Comparison of ENCODE assay signal across 29 cellular contexts in genomic region chr1:102687383-102687782, GRCh38.
"Had no signal": no experiment of that assay in that cellular context is flagged by ENCODE, and none has a peak within 500 bp of the region (broad histone marks: within the 10 kb centered on the region; RNA-seq: fewer than 3 reads in every experiment).

No MANE protein-coding gene starts in this region.

- H3K27ac ChIP-seq: ascending aorta, breast epithelium, coronary artery, dorsolateral prefrontal cortex, esophagus muscularis mucosa, foreskin keratinocyte, gastrocnemius medialis, VCaP had no signal

- H3K9me3 Mint-ChIP-seq: activated naive CD4-positive, alpha-beta T cell treated with anti-CD3 and anti-CD28 coated beads, Interleukin-2, amount 10 ng/mL, durations not matched to agents 7 days and 5 days; activated T-cell treated with anti-CD3 and anti-CD28 coated beads, Interleukin-2, amount 50 U/mL, for 24 hours had no signal

- ATAC-seq: activated naive CD4-positive, alpha-beta T cell treated with anti-CD3 and anti-CD28 coated beads, Interleukin-2, amount 50 U/mL, for 72 hours; activated T-cell treated with anti-CD3 and anti-CD28 coated beads, Interleukin-2, amount 50 U/mL, for 72 hours; foreskin keratinocyte; gastrocnemius medialis; WTC11 had no signal

- H3K4me3 ChIP-seq: ascending aorta, breast epithelium, coronary artery, dorsolateral prefrontal cortex, esophagus muscularis mucosa, gastrocnemius medialis had no signal

- H3K4me1 ChIP-seq: ascending aorta, breast epithelium, esophagus muscularis mucosa, foreskin keratinocyte, gastrocnemius medialis had no signal

- H3K27me3 ChIP-seq: ascending aorta, breast epithelium, dorsolateral prefrontal cortex, esophagus muscularis mucosa, foreskin keratinocyte, gastrocnemius medialis had no signal

- H3K9me3 ChIP-seq: ascending aorta, breast epithelium, esophagus muscularis mucosa, gastrocnemius medialis had no signal

- H3K27me3 Mint-ChIP-seq: activated CD4-positive, alpha-beta memory T cell treated with anti-CD3 and anti-CD28 coated beads, Interleukin-2, amount 10 ng/mL, durations not matched to agents 7 days and 5 days; activated CD4-positive, alpha-beta T cell treated with anti-CD3 and anti-CD28 coated beads, Interleukin-2, amount 10 ng/mL, durations not matched to agents 7 days and 5 days; activated naive CD4-positive, alpha-beta T cell treated with anti-CD3 and anti-CD28 coated beads, Interleukin-2, amount 10 ng/mL, durations not matched to agents 7 days and 5 days; activated naive CD8-positive, alpha-beta T cell treated with anti-CD3 and anti-CD28 coated beads, Interleukin-2, amount 10 ng/mL, durations not matched to agents 7 days and 5 days; activated T-cell treated with anti-CD3 and anti-CD28 coated beads, Interleukin-2, amount 50 U/mL, for 24 hours; central memory CD8-positive, alpha-beta T cell; dendritic cell treated with granulocyte-macrophage colony-stimulating factor and Interleukin-4, amounts not matched to agents 40 ng/mL and 50 ng/mL, for 4 days had no signal

- H3K4me3 Mint-ChIP-seq: activated CD4-positive, alpha-beta memory T cell treated with anti-CD3 and anti-CD28 coated beads, Interleukin-2, amount 10 ng/mL, durations not matched to agents 7 days and 5 days; activated CD4-positive, alpha-beta T cell treated with anti-CD3 and anti-CD28 coated beads, Interleukin-2, amount 10 ng/mL, durations not matched to agents 7 days and 5 days; activated naive CD4-positive, alpha-beta T cell treated with anti-CD3 and anti-CD28 coated beads, Interleukin-2, amount 10 ng/mL, durations not matched to agents 7 days and 5 days; activated naive CD8-positive, alpha-beta T cell treated with anti-CD3 and anti-CD28 coated beads, Interleukin-2, amount 10 ng/mL, durations not matched to agents 7 days and 5 days; activated T-cell treated with anti-CD3 and anti-CD28 coated beads, Interleukin-2, amount 50 U/mL, for 24 hours; activated T-cell treated with anti-CD3 and anti-CD28 coated beads, Interleukin-2, amount 50 U/mL, for 72 hours; brain; central memory CD8-positive, alpha-beta T cell; dendritic cell treated with granulocyte-macrophage colony-stimulating factor and Interleukin-4, amounts not matched to agents 40 ng/mL and 50 ng/mL, for 4 days; WTC11 had no signal

- H3K36me3 Mint-ChIP-seq: activated naive CD4-positive, alpha-beta T cell treated with anti-CD3 and anti-CD28 coated beads, Interleukin-2, amount 10 ng/mL, durations not matched to agents 7 days and 5 days; activated naive CD4-positive, alpha-beta T cell treated with anti-CD3 and anti-CD28 coated beads, Interleukin-2, amount 50 U/mL, for 72 hours; activated naive CD8-positive, alpha-beta T cell treated with anti-CD3 and anti-CD28 coated beads, Interleukin-2, amount 10 ng/mL, durations not matched to agents 7 days and 5 days; brain had no signal

- DNase-seq: activated CD4-positive, alpha-beta memory T cell treated with anti-CD3 and anti-CD28 coated beads, Interleukin-2, amount 10 ng/mL, durations not matched to agents 7 days and 5 days; activated CD4-positive, alpha-beta T cell treated with anti-CD3 and anti-CD28 coated beads for 1 hour; activated CD4-positive, alpha-beta T cell treated with anti-CD3 and anti-CD28 coated beads for 4 hours; activated CD4-positive, alpha-beta T cell treated with anti-CD3 and anti-CD28 coated beads, Interleukin-2, amount 10 ng/mL, durations not matched to agents 7 days and 5 days; activated CD4-positive, alpha-beta T cell treated with anti-CD3 and anti-CD28 coated beads, Interleukin-2, amount 50 U/mL, for 4 hours; activated CD8-positive, alpha-beta memory T cell treated with anti-CD3 and anti-CD28 coated beads, Interleukin-2, amount 50 U/mL, for 48 hours; activated gamma-delta T cell; activated naive CD4-positive, alpha-beta T cell; activated naive CD4-positive, alpha-beta T cell treated with anti-CD3 and anti-CD28 coated beads, Interleukin-2, amount 10 ng/mL, durations not matched to agents 7 days and 5 days; activated naive CD8-positive, alpha-beta T cell treated with anti-CD3 and anti-CD28 coated beads, Interleukin-2, amount 10 ng/mL, durations not matched to agents 7 days and 5 days; activated T-cell treated with anti-CD3 and anti-CD28 coated beads for 4 hours; activated T-cell treated with anti-CD3 and anti-CD28 coated beads, Interleukin-2, amount 50 U/mL, for 24 hours; activated T-cell treated with anti-CD3 and anti-CD28 coated beads, Interleukin-2, amount 50 U/mL, for 72 hours; dorsolateral prefrontal cortex; effector memory CD4-positive, alpha-beta T cell; erythroblast; foreskin keratinocyte; gastrocnemius medialis; T-helper 2 cell had no signal

- H3K27ac Mint-ChIP-seq: activated CD4-positive, alpha-beta memory T cell treated with anti-CD3 and anti-CD28 coated beads, Interleukin-2, amount 10 ng/mL, durations not matched to agents 7 days and 5 days; activated CD4-positive, alpha-beta T cell treated with anti-CD3 and anti-CD28 coated beads, Interleukin-2, amount 10 ng/mL, durations not matched to agents 7 days and 5 days; activated naive CD4-positive, alpha-beta T cell treated with anti-CD3 and anti-CD28 coated beads, Interleukin-2, amount 10 ng/mL, durations not matched to agents 7 days and 5 days; activated naive CD4-positive, alpha-beta T cell treated with anti-CD3 and anti-CD28 coated beads, Interleukin-2, amount 50 U/mL, for 72 hours; activated naive CD8-positive, alpha-beta T cell treated with anti-CD3 and anti-CD28 coated beads, Interleukin-2, amount 10 ng/mL, durations not matched to agents 7 days and 5 days; activated T-cell treated with anti-CD3 and anti-CD28 coated beads, Interleukin-2, amount 50 U/mL, for 24 hours; activated T-cell treated with anti-CD3 and anti-CD28 coated beads, Interleukin-2, amount 50 U/mL, for 72 hours; brain; dendritic cell treated with granulocyte-macrophage colony-stimulating factor and Interleukin-4, amounts not matched to agents 40 ng/mL and 50 ng/mL, for 4 days; WTC11 had no signal

- H3K4me1 Mint-ChIP-seq: activated CD4-positive, alpha-beta memory T cell treated with anti-CD3 and anti-CD28 coated beads, Interleukin-2, amount 10 ng/mL, durations not matched to agents 7 days and 5 days; activated CD4-positive, alpha-beta T cell treated with anti-CD3 and anti-CD28 coated beads, Interleukin-2, amount 10 ng/mL, durations not matched to agents 7 days and 5 days; activated naive CD4-positive, alpha-beta T cell treated with anti-CD3 and anti-CD28 coated beads, Interleukin-2, amount 10 ng/mL, durations not matched to agents 7 days and 5 days; activated naive CD8-positive, alpha-beta T cell treated with anti-CD3 and anti-CD28 coated beads, Interleukin-2, amount 10 ng/mL, durations not matched to agents 7 days and 5 days; brain; central memory CD8-positive, alpha-beta T cell had no signal

- H3K36me3 ChIP-seq: ascending aorta, breast epithelium, esophagus muscularis mucosa, gastrocnemius medialis had no signal
